Comparison of ENCODE assay signal across 8 cellular contexts in the genomic region with DNA sequence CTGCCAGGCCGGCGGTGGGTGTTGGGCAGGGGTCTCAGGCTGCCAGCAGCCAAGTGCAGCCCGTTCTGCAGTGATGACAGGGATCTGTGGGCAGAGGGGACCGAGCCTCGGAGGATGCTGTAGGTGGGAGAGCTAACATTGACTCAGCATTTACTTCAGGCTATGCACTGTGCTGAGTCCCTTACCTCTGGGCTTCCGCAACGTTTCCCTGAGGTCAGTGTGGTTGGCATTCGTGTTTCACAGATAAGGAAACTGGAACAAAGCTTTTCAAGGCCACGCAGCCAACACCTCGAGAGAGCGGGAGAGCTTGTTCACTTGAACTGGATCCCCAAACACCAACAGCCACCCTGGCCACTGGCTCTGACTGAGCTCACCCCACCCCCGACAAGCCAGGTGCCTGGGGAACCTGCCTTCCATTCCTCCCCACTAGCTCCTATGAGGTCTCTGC. TPM values are rescaled to one million over a fixed set of nuclear protein-coding genes. Genes with fewer than 3 reads are reported as not detected.
DNase-seq lines count a peak whose midpoint lies in the region; TF ChIP-seq lines count a peak whose summit lies in the region.

No MANE protein-coding gene starts in this region.

- peak overlapping the region in 3 of 4 donors; percentile 43 to 75 (median 62) for H3K27ac ChIP-seq in Peyer's patch
- peak overlapping the region; percentile 69 for H3K27ac ChIP-seq in cingulate gyrus (ENCODE audit: low read depth, low read length)
- peak overlapping the region; percentile 64 to 82 for H3K27ac ChIP-seq in tibial artery

- H3K4me1 ChIP-seq in Peyer's patch (peaks cover 6 to 22% (median 8%) of the 10 kb centered on the region in 4 donors), tibial artery (peaks cover 0 to 22% (median 16%) of the 10 kb centered on the region in 4 donors)

- no peaks in the 10 kb centered on the region for H3K36me3 ChIP-seq in H7 (replicated peaks; ENCODE audit: control insufficient read depth, insufficient read depth, low read length)
- no peaks in the 10 kb centered on the region for H3K36me3 ChIP-seq in Peyer's patch
- no peaks in the 10 kb centered on the region for H3K36me3 ChIP-seq in tibial artery

- H3K4me3 ChIP-seq in H7 (ENCODE audit: insufficient read depth, low read depth, low read length) = peak overlapping the region; percentile 68
- peak overlapping the region; percentile 30 to 60 (median 50) for H3K4me3 ChIP-seq in Peyer's patch
- H3K4me3 ChIP-seq in tibial artery = peak overlapping the region; percentile 58 to 66

- TF ChIP-seq CTCF in Peyer's patch (IDR thresholded peaks at IDR 0.05) (no peak), tibial artery (IDR thresholded peaks at IDR 0.05) (no peak)

- intact Hi-C loops in tibial artery (cut with DNase I; ENCODE audit: low total_unique reads) = no loop called here

- H3K9me3 ChIP-seq in Peyer's patch = no peaks in the 10 kb centered on the region
- H3K9me3 ChIP-seq in tibial artery = no peaks in the 10 kb centered on the region

- TF ChIP-seq POLR2A in Peyer's patch (IDR thresholded peaks at IDR 0.05) = no peak

- peaks cover 6% of the 10 kb centered on the region for H3K27me3 ChIP-seq in H7 (ENCODE audit: control insufficient read depth, insufficient read depth, low read length)
- no peaks in the 10 kb centered on the region for H3K27me3 ChIP-seq in Peyer's patch
- no peaks in the 10 kb centered on the region for H3K27me3 ChIP-seq in tibial artery

- DNase-seq in CMK (ENCODE audit: low read depth) (peak; percentile 39), H7 (peak; percentile 48), Peyer's patch (no peak), mucosa of gallbladder (ENCODE audit: low spot score) (peak; percentile 53), tibial artery (no peak), NCI-H2081 (lab: John Stamatoyannopoulos, UW) (no peak), SIG-M5 (lab: John Stamatoyannopoulos, UW) (no peak)

RNA-seq across cellular contexts. Expression of gene GPR148, which starts 0.8 kb away (rescaled TPM):
- 0.10 TPM in 1 of 2 replicates, not detected in the other for total RNA-seq in H7 (2014; rRNA removed; shearing (Covaris generic))
- not detected for total RNA-seq in Peyer's patch
- total RNA-seq in mucosa of gallbladder = not detected

RNA-seq across cellular contexts. Expression of gene AMER3, which starts 27.3 kb away (rescaled TPM):
- 0.04 and 0.14 TPM in 2 replicates for total RNA-seq in H7 (2014; rRNA removed; shearing (Covaris generic))
- total RNA-seq in Peyer's patch = 1 to 10 TPM in 1 of 4 donors, under 1 TPM in 2, not detected in 1; 0.13 to 1.1 (median 0.70) TPM
- 0.03 TPM for total RNA-seq in mucosa of gallbladder

Comparison
In these comparisons a context has a peak if more than half of its experiments do, and no peak if none do; other contexts are left out.
1. DNase-seq: peak in CMK (single experiment), H7 (single experiment) and mucosa of gallbladder (single experiment); none in Peyer's patch (0 of 3), tibial artery (0 of 2), NCI-H2081 (0 of 2) and SIG-M5 (single experiment).
2. Peak in every context shown above with its lines, with median percentiles within 50 percentile points of each other: H3K4me3 ChIP-seq and H3K27ac ChIP-seq.